Comparison of ENCODE assay signal across 23 cellular contexts in genomic region chr2:242044206-242044590, GRCh38.
"Had no signal": no experiment of that assay in that cellular context is flagged by ENCODE, and none has a peak within 500 bp of the region (broad histone marks: within the 10 kb centered on the region; RNA-seq: fewer than 3 reads in every experiment).

No MANE protein-coding gene starts in this region.

- DNase-seq: effector CD8-positive, alpha-beta T cell; endodermal cell; foreskin keratinocyte; heart right ventricle; hippocampal formation; immature natural killer cell; mesenchymal stem cell; mucosa of descending colon; naive B cell; right cardiac atrium; stimulated activated CD4-positive, alpha-beta T cell treated with anti-CD3 and anti-CD28 coated beads, Interleukin-15, amount 100 ng/mL, for 24 hours; stimulated activated CD4-positive, alpha-beta T cell treated with anti-CD3 and anti-CD28 coated beads, Interleukin-2, amount 100 ng/mL, for 48 hours; stimulated activated naive B cell treated with anti-CD40 and anti-IgM and Interleukin-4, amounts not matched to agents 10 μg/mL and 1 μg/mL and 100 μg/mL, for 72 hours had no signal

- H3K27ac ChIP-seq: epithelial cell of prostate, esophagus muscularis mucosa, foreskin keratinocyte, gastroesophageal sphincter, heart right ventricle, prostate gland, skin epidermis, thoracic aorta, tibial nerve, upper lobe of left lung, vagina had no signal

- ATAC-seq: foreskin keratinocyte; gastroesophageal sphincter; mucosa of descending colon; natural killer cell treated with Interleukin-12 subunit alpha and Interleukin-12 subunit beta and Interleukin-15 and Interleukin-18, amount 100 ng/mL, for 72 hours; right cardiac atrium; stimulated activated naive B cell treated with anti-CD40 and anti-IgM and Interleukin-4, amounts not matched to agents 10 μg/mL and 1 μg/mL and 100 μg/mL, for 72 hours had no signal

- H3K36me3 ChIP-seq: esophagus muscularis mucosa, gastroesophageal sphincter, heart right ventricle, prostate gland, thoracic aorta, tibial nerve, upper lobe of left lung, vagina had no signal

- H3K4me3 ChIP-seq: esophagus muscularis mucosa, gastroesophageal sphincter, heart right ventricle, mucosa of descending colon, prostate gland, skin epidermis, thoracic aorta, tibial nerve, upper lobe of left lung, vagina had no signal

- H3K9me3 ChIP-seq: esophagus muscularis mucosa, gastroesophageal sphincter, mucosa of descending colon, prostate gland, thoracic aorta, tibial nerve, upper lobe of left lung, vagina had no signal

- H3K27me3 ChIP-seq: vagina had no signal

- H3K4me1 ChIP-seq: esophagus muscularis mucosa, foreskin keratinocyte, gastroesophageal sphincter, heart right ventricle, prostate gland, tibial nerve, upper lobe of left lung, vagina had no signal
